ENCODE assay signal across 1 cellular context in genomic region chr16:70778901-70779309, GRCh38.
TF ChIP-seq lines count a peak whose summit lies in the region.

No MANE protein-coding gene starts in this region.

TF ChIP-seq in HEK293, 187 proteins besides CTCF, POLR2A, EP300 and RAD21 (continued from another document):
- TF ChIP-seq PRDM10 (tag by site-specific recombination; IDR thresholded peaks at IDR 0.05) = 0 out of 2 replicates have a peak, but pooled peaks have one; percentile 23
- no peak for TF ChIP-seq ZNF18 (tag by site-specific recombination; IDR thresholded peaks at IDR 0.05)
- TF ChIP-seq ZNF530 (tag by site-specific recombination; IDR thresholded peaks at IDR 0.05; ENCODE audit: low read depth) = 0 out of 2 replicates have a peak, but pooled peaks have one; percentile 35
- TF ChIP-seq ZNF404 (tag by site-specific recombination; IDR thresholded peaks at IDR 0.05) = no peak
- no peak for TF ChIP-seq ZNF560 (tag by site-specific recombination; IDR thresholded peaks at IDR 0.05; ENCODE audit: borderline replicate concordance)
